Comparison of ENCODE assay signal across 8 cellular contexts in genomic region chr10:132330486-132330833, GRCh38. TPM values are rescaled to one million over a fixed set of nuclear protein-coding genes. Genes with fewer than 3 reads are reported as not detected.
DNase-seq lines count a peak whose midpoint lies in the region; ATAC-seq and TF ChIP-seq lines count a peak whose summit lies in the region.

No MANE protein-coding gene starts in this region.

- TF ChIP-seq CTCF in HEK293 (tag by site-specific recombination; IDR thresholded peaks at IDR 0.05) = no peak
- no peak for TF ChIP-seq CTCF in WERI-Rb-1 (IDR thresholded peaks at IDR 0.05; ENCODE audit: low read depth, low read length)
- no peak for TF ChIP-seq CTCF in fibroblast of villous mesenchyme (IDR thresholded peaks at IDR 0.05; ENCODE audit: insufficient read depth, low read depth, low read length)
- no peak for TF ChIP-seq CTCF in smooth muscle cell (IDR thresholded peaks at IDR 0.05; ENCODE audit: borderline replicate concordance, insufficient read depth, poor library complexity, severe bottlenecking)

- CTCF ChIA-PET in HEK293 (lab: Yijun Ruan, JAX) = no interaction called here

- H3K36me3 ChIP-seq in HEK293 (ENCODE audit: control insufficient read depth in 2 of 2, insufficient read depth in 1 of 2, low read length in 2 of 2) (peaks cover 0 to 8% of the 10 kb centered on the region in 2 experiments; a peak in 1 of 3 replicates), WERI-Rb-1 (peaks cover 22% of the 10 kb centered on the region), smooth muscle cell (ENCODE audit: low read depth) (no peaks in the 10 kb centered on the region)

- H2AFZ ChIP-seq in smooth muscle cell (ENCODE audit: low read depth) = no peak overlapping the region

- peak overlapping the region; percentile 18 for H3K9ac ChIP-seq in smooth muscle cell (ENCODE audit: low read depth)

- no peak for ATAC-seq in GM21423 (IDR thresholded peaks at IDR 0.05; ENCODE audit: unreplicated experiment)

- H3K9me3 ChIP-seq in HEK293 (ENCODE audit: control insufficient read depth, insufficient read depth, low read depth, low read length) = no peaks in the 10 kb centered on the region
- H3K9me3 ChIP-seq in WERI-Rb-1 (ENCODE audit: severe bottlenecking) = no peaks in the 10 kb centered on the region
- H3K9me3 ChIP-seq in smooth muscle cell (replicated peaks; ENCODE audit: low read depth) = no peaks in the 10 kb centered on the region

- no peaks in the 10 kb centered on the region for H3F3A ChIP-seq in smooth muscle cell (ENCODE audit: low read depth)

- H3K27ac ChIP-seq in HEK293 (ENCODE audit: extremely low read depth, low read depth, low read length) = peak overlapping the region; percentile 50
- H3K27ac ChIP-seq in WERI-Rb-1 = no peak overlapping the region
- peak overlapping the region; percentile 70 for H3K27ac ChIP-seq in smooth muscle cell (ENCODE audit: low read depth)

- peaks cover 50% of the 10 kb centered on the region for H3K79me2 ChIP-seq in smooth muscle cell (ENCODE audit: low read depth)

- H3K27me3 ChIP-seq in WERI-Rb-1 (ENCODE audit: insufficient read depth, low read depth, severe bottlenecking) (no peaks in the 10 kb centered on the region), smooth muscle cell (ENCODE audit: low read depth) (no peaks in the 10 kb centered on the region)

- peak overlapping the region; percentile 91 for H3K4me2 ChIP-seq in smooth muscle cell

- H3K4me3 ChIP-seq in HEK293 (ENCODE audit: low read depth, low read length) = peak overlapping the region; percentile 38
- peak overlapping the region; percentile 98 for H3K4me3 ChIP-seq in WERI-Rb-1 (ENCODE audit: low read depth, low read length)
- peak overlapping the region; percentile 80 for H3K4me3 ChIP-seq in fibroblast of villous mesenchyme (ENCODE audit: low read depth, low read length)
- peak overlapping the region; percentile 71 for H3K4me3 ChIP-seq in smooth muscle cell

- DNase-seq in WERI-Rb-1 (no peak), fibroblast of villous mesenchyme (ENCODE audit: low read depth) (no peak), smooth muscle cell (lab: John Stamatoyannopoulos, UW; ENCODE audit: unreplicated experiment) (no peak), superior temporal gyrus (ENCODE audit: extremely low spot score) (no peak), SKM-1 (lab: John Stamatoyannopoulos, UW; ENCODE audit: unreplicated experiment) (no peak), SW480 (ENCODE audit: low spot score) (no peak)

- H3K4me1 ChIP-seq in HEK293 (ENCODE audit: control insufficient read depth, insufficient read depth, low read length) (peaks cover 13% of the 10 kb centered on the region), smooth muscle cell (ENCODE audit: low read depth) (peaks cover 24% of the 10 kb centered on the region)

- WGBS in smooth muscle cell (ENCODE audit: low lambda C conversion rate) = 78% methylated on average over 8 of the region's 8 CpGs

- peaks cover 16% of the 10 kb centered on the region for H4K20me1 ChIP-seq in smooth muscle cell (ENCODE audit: low read depth)

- POLR2A ChIA-PET in HEK293 (lab: Yijun Ruan, JAX) = interaction anchor here (1.2 to 2.0 kb wide), 2 partner anchors 23 to 27 kb away, joined by 3 to 7 read pairs; partner anchors contain the start of gene STK32C

TF ChIP-seq in HEK293, 187 proteins besides CTCF, POLR2A, EP300 and RAD21 (continues in another document):
- no peak for TF ChIP-seq ZNF24 (tag by site-specific recombination; IDR thresholded peaks at IDR 0.05)
- TF ChIP-seq EGR2 (tag by site-specific recombination; IDR thresholded peaks at IDR 0.05; ENCODE audit: low read depth) = no peak
- TF ChIP-seq ZNF433 (tag by site-specific recombination; IDR thresholded peaks at IDR 0.05; ENCODE audit: low read depth) = no peak
- peak; percentile 31; the same call in 1 of the 2 replicates for TF ChIP-seq KLF1 (tag by site-specific recombination; IDR thresholded peaks at IDR 0.05)
- TF ChIP-seq PBX3 (CRISPR knock-in tag; IDR thresholded peaks at IDR 0.05) = no peak
- TF ChIP-seq KLF17 (tag by site-specific recombination; IDR thresholded peaks at IDR 0.05) = no peak
- TF ChIP-seq ZNF76 (tag by site-specific recombination; IDR thresholded peaks at IDR 0.05; ENCODE audit: borderline replicate concordance, low read depth) = no peak
- TF ChIP-seq ZNF26 (tag by site-specific recombination; IDR thresholded peaks at IDR 0.05) = no peak
- no peak for TF ChIP-seq ZNF324 (tag by site-specific recombination; IDR thresholded peaks at IDR 0.05)
- no peak for TF ChIP-seq ZNF391 (tag by site-specific recombination; IDR thresholded peaks at IDR 0.05; ENCODE audit: borderline replicate concordance, low read depth)
- no peak for TF ChIP-seq ZNF529 (tag by site-specific recombination; IDR thresholded peaks at IDR 0.05; ENCODE audit: insufficient replicate concordance)
- no peak for TF ChIP-seq ZNF629 (tag by site-specific recombination; IDR thresholded peaks at IDR 0.05)
- no peak for TF ChIP-seq ZNF202 (tag by site-specific recombination; IDR thresholded peaks at IDR 0.05; ENCODE audit: borderline replicate concordance)
- TF ChIP-seq ZNF362 (tag by site-specific recombination; IDR thresholded peaks at IDR 0.05) = peak; percentile 94
- TF ChIP-seq ZNF596 (tag by site-specific recombination; IDR thresholded peaks at IDR 0.05) = no peak
- no peak for TF ChIP-seq HOXD13 (CRISPR knock-in tag; IDR thresholded peaks at IDR 0.05; ENCODE audit: borderline replicate concordance)
- no peak for TF ChIP-seq ZNF239 (tag by site-specific recombination; IDR thresholded peaks at IDR 0.05)

RNA-seq across cellular contexts. Expression of gene LRRC27, which starts 1.5 kb away (rescaled TPM):
- total RNA-seq in fibroblast of villous mesenchyme (6.0 and 11.0 TPM in 2 replicates), smooth muscle cell (6.3 and 7.6 TPM in 2 replicates)
- polyA plus RNA-seq in smooth muscle cell = 11.5 and 12.8 TPM in 2 replicates

RNA-seq across cellular contexts. Expression of gene STK32C, which starts 22.7 kb away (rescaled TPM):
- 8.6 and 11.9 TPM in 2 replicates for total RNA-seq in fibroblast of villous mesenchyme
- 1.4 and 2.3 TPM in 2 replicates for total RNA-seq in smooth muscle cell
- 9.2 and 13.2 TPM in 2 replicates for polyA plus RNA-seq in smooth muscle cell

Comparison
In these comparisons a context has a peak if more than half of its experiments do, and no peak if none do; other contexts are left out.
1. H3K4me3 ChIP-seq: peak in every context shown above with its lines; median percentile 98 in WERI-Rb-1; 80 in fibroblast of villous mesenchyme; 71 in smooth muscle cell; 38 in HEK293.